ENCODE assay signal across 20 cellular contexts in genomic region chr19:18730885-18731513, GRCh38. TPM values are rescaled to one million over a fixed set of nuclear protein-coding genes. Genes with fewer than 3 reads are reported as not detected.
DNase-seq lines count a peak whose midpoint lies in the region; ATAC-seq and TF ChIP-seq lines count a peak whose summit lies in the region.
"Had no signal": no experiment of that assay in that cellular context is flagged by ENCODE, and none has a peak within 500 bp of the region (broad histone marks: within the 10 kb centered on the region; RNA-seq: fewer than 3 reads in every experiment).

No MANE protein-coding gene starts in this region.

- H3K27me3 Mint-ChIP-seq in CD14-positive monocyte (ENCODE audit: low read depth in 3 of 3): no peaks in the 10 kb centered on the region
- H3K27me3 Mint-ChIP-seq: B cell; natural killer cell treated with Interleukin-12 subunit alpha and Interleukin-12 subunit beta and Interleukin-15 and Interleukin-18, amount 100 ng/mL, for 72 hours had no signal

- POLR2A ChIA-PET in Panc1 (lab: Charles Lee): no interaction called here

- intact Hi-C loops in Panc1 (cut with micrococcal nuclease; ENCODE audit: unreplicated experiment) (no loop called here), CD14-positive monocyte (cut with micrococcal nuclease) (no loop called here)

- H3K9ac ChIP-seq in BLaER1 treated with 17β-estradiol and CSF1 and Interleukin-3, amounts not matched to agents 10 nM and 100 nM: peak overlapping the region in 5 of 11 experiments; percentile 19 to 37 (median 35); a peak in 9 of 22 replicates

- peaks cover 0 to 2% (median 0%) of the 10 kb centered on the region in 7 donors for H3K9me3 Mint-ChIP-seq in CD14-positive monocyte
- H3K9me3 Mint-ChIP-seq: natural killer cell treated with Interleukin-12 subunit alpha and Interleukin-12 subunit beta and Interleukin-15 and Interleukin-18, amount 100 ng/mL, for 72 hours had no signal

- H3K27ac Mint-ChIP-seq in CD14-positive monocyte: no peak overlapping the region
- H3K27ac Mint-ChIP-seq: B cell; natural killer cell treated with Interleukin-12 subunit alpha and Interleukin-12 subunit beta and Interleukin-15 and Interleukin-18, amount 100 ng/mL, for 72 hours had no signal

- CTCF ChIA-PET in Panc1 (lab: Charles Lee): no interaction called here

- BruUV-seq in Panc1 (replicated peaks; lab: Mats Ljungman, UMichigan): no TSS peak

- ATAC-seq in Panc1: 0 out of 2 replicates have a peak, but pooled peaks have one; percentile 40
- ATAC-seq: activated CD4-positive, CD25-positive, alpha-beta regulatory T cell treated with anti-CD3 and anti-CD28 coated beads, Interleukin-2, amount 50 U/mL, for 24 hours; gastroesophageal sphincter; SK-N-SH treated with all-trans-retinoic acid at 6 μM for 48 hours; upper lobe of right lung had no signal

- H3K4me1 Mint-ChIP-seq in CD14-positive monocyte: no peaks in the 10 kb centered on the region

- no peaks in the 10 kb centered on the region for H3K9me3 ChIP-seq in BLaER1 treated with 17β-estradiol and CSF1 and Interleukin-3, amounts not matched to agents 10 nM and 100 nM (replicated peaks in 1 of 11)
- H3K9me3 ChIP-seq in Panc1 (ENCODE audit: control insufficient read depth, insufficient read depth, low read depth, low read length): no peaks in the 10 kb centered on the region
- no peaks in the 10 kb centered on the region for H3K9me3 ChIP-seq in hepatocyte (ENCODE audit: low read depth)
- H3K9me3 ChIP-seq: gastroesophageal sphincter, Peyer's patch, upper lobe of right lung had no signal

- no peak overlapping the region; a peak in 1 of 20 replicates for H3K4me3 ChIP-seq in BLaER1 treated with 17β-estradiol and CSF1 and Interleukin-3, amounts not matched to agents 10 nM and 100 nM
- H3K4me3 ChIP-seq in Panc1 (ENCODE audit: low read depth in 2 of 2, low read length in 2 of 2) (no peak overlapping the region), hepatocyte (no peak overlapping the region)
- H3K4me3 ChIP-seq: gastroesophageal sphincter, Peyer's patch, upper lobe of right lung had no signal

- H3K27ac ChIP-seq in BLaER1 treated with 17β-estradiol and CSF1 and Interleukin-3, amounts not matched to agents 10 nM and 100 nM: peak overlapping the region in 1 of 11 experiments; percentile 25; a peak in 1 of 22 replicates
- H3K27ac ChIP-seq in Panc1 (ENCODE audit: low read length) (no peak overlapping the region), hepatocyte (peak overlapping the region; percentile 44)
- H3K27ac ChIP-seq: epithelial cell of prostate, gastroesophageal sphincter, Peyer's patch, upper lobe of right lung had no signal

- in situ Hi-C loops in Panc1 (cut with HindIII; ENCODE audit: low pct_unique_long_range_greater_than_20kb, low sequenced_read_pairs): no loop called here

- peaks cover 33% of the 10 kb centered on the region for H3K79me2 ChIP-seq in hepatocyte

- H4K20me1 ChIP-seq in BLaER1 treated with 17β-estradiol and CSF1 and Interleukin-3, amounts not matched to agents 10 nM and 100 nM: peaks cover 70 to 97% (median 87%) of the 10 kb centered on the region in 11 experiments
- no peaks in the 10 kb centered on the region for H4K20me1 ChIP-seq in hepatocyte (ENCODE audit: insufficient read depth, poor library complexity, severe bottlenecking)

- H3K27me3 ChIP-seq in BLaER1 treated with 17β-estradiol and CSF1 and Interleukin-3, amounts not matched to agents 10 nM and 100 nM: no peaks in the 10 kb centered on the region
- H3K27me3 ChIP-seq in Panc1 (ENCODE audit: control insufficient read depth, insufficient read depth, low read length) (no peaks in the 10 kb centered on the region), hepatocyte (no peaks in the 10 kb centered on the region)
- H3K27me3 ChIP-seq: gastroesophageal sphincter, Peyer's patch, upper lobe of right lung had no signal

- peaks cover 0 to 7% (median 0%) of the 10 kb centered on the region in 11 experiments; a peak in 2 of 22 replicates for H3K36me3 ChIP-seq in BLaER1 treated with 17β-estradiol and CSF1 and Interleukin-3, amounts not matched to agents 10 nM and 100 nM
- H3K36me3 ChIP-seq in Panc1 (ENCODE audit: control insufficient read depth, insufficient read depth, low read length): no peaks in the 10 kb centered on the region
- no peaks in the 10 kb centered on the region for H3K36me3 ChIP-seq in hepatocyte (replicated peaks; ENCODE audit: insufficient read depth, low read depth)
- H3K36me3 ChIP-seq: gastroesophageal sphincter, Peyer's patch, upper lobe of right lung had no signal

- no peak overlapping the region for H3K4me3 Mint-ChIP-seq in CD14-positive monocyte
- H3K4me3 Mint-ChIP-seq: B cell; natural killer cell treated with Interleukin-12 subunit alpha and Interleukin-12 subunit beta and Interleukin-15 and Interleukin-18, amount 100 ng/mL, for 72 hours had no signal

- no peak for DNase-seq in Panc1 (ENCODE audit: low read depth, low spot score)
- DNase-seq in hepatocyte (ENCODE audit: low spot score): no peak
- no peak for DNase-seq in NCI-H748 (lab: John Stamatoyannopoulos, UW; ENCODE audit: unreplicated experiment)
- no peak for DNase-seq in activated gamma-delta T cell (lab: John Stamatoyannopoulos, UW)
- DNase-seq in CD14-positive monocyte (ENCODE audit: low spot score): no peak
- DNase-seq: Kasumi-1; NCI-H1105 treated with DMSO at 0.1 percent for 48 hours; NCI-H748 treated with DMSO at 0.1 percent for 48 hours; Peyer's patch; stimulated activated CD4-positive, alpha-beta T cell treated with anti-CD3 and anti-CD28 coated beads, Interleukin-2, amount 100 ng/mL, for 24 hours; T-helper 9 cell; upper lobe of right lung had no signal

- TF ChIP-seq CTCF in GM12872 (IDR thresholded peaks at IDR 0.05; ENCODE audit: insufficient read depth, low read depth, low read length) (0 out of 3 replicates have a peak, but pooled peaks have one; percentile 10), Panc1 (IDR thresholded peaks at IDR 0.05) (no peak), hepatocyte (IDR thresholded peaks at IDR 0.05; ENCODE audit: poor library complexity) (no peak), CD14-positive monocyte (IDR thresholded peaks at IDR 0.05) (no peak)

- no peaks in the 10 kb centered on the region for H3K9me2 ChIP-seq in hepatocyte (replicated peaks; ENCODE audit: insufficient read depth)

- H2AFZ ChIP-seq in hepatocyte: no peak overlapping the region

- H3K36me3 Mint-ChIP-seq in CD14-positive monocyte: peaks cover 0 to 23% of the 10 kb centered on the region in 2 donors
- H3K36me3 Mint-ChIP-seq: natural killer cell treated with Interleukin-12 subunit alpha and Interleukin-12 subunit beta and Interleukin-15 and Interleukin-18, amount 100 ng/mL, for 72 hours had no signal

- peak overlapping the region; percentile 62 to 94 (median 79) for H3K4me2 ChIP-seq in BLaER1 treated with 17β-estradiol and CSF1 and Interleukin-3, amounts not matched to agents 10 nM and 100 nM
- peak overlapping the region; percentile 62 for H3K4me2 ChIP-seq in hepatocyte

- H3K4me1 ChIP-seq in BLaER1 treated with 17β-estradiol and CSF1 and Interleukin-3, amounts not matched to agents 10 nM and 100 nM: peaks cover 47 to 78% (median 70%) of the 10 kb centered on the region in 10 experiments
- H3K4me1 ChIP-seq in Panc1 (ENCODE audit: control insufficient read depth, insufficient read depth, low read length): no peaks in the 10 kb centered on the region
- peaks cover 32% of the 10 kb centered on the region for H3K4me1 ChIP-seq in hepatocyte (ENCODE audit: insufficient read depth)
- H3K4me1 ChIP-seq: upper lobe of right lung had no signal

- WGBS in hepatocyte (ENCODE audit: low lambda C conversion rate, missing lambda C conversion rate): 92% methylated on average over 10 of the region's 11 CpGs

RNA-seq across cellular contexts. Expression of gene CRTC1, which starts 47.5 kb away (rescaled TPM):
- 18.2 TPM for total RNA-seq in Panc1 (2021; ENCODE audit: unreplicated experiment)
- polyA plus RNA-seq in Panc1 (2012; ENCODE audit: insufficient read length): 23.4 TPM
- total RNA-seq in hepatocyte: 2.0 and 2.5 TPM in 2 replicates
- polyA plus RNA-seq in hepatocyte: 4.5 and 4.8 TPM in 2 replicates
- under 1 TPM; 0.28 to 0.55 TPM for polyA plus RNA-seq in CD14-positive monocyte
